ENCODE assay signal across 9 cellular contexts in the genomic region with DNA sequence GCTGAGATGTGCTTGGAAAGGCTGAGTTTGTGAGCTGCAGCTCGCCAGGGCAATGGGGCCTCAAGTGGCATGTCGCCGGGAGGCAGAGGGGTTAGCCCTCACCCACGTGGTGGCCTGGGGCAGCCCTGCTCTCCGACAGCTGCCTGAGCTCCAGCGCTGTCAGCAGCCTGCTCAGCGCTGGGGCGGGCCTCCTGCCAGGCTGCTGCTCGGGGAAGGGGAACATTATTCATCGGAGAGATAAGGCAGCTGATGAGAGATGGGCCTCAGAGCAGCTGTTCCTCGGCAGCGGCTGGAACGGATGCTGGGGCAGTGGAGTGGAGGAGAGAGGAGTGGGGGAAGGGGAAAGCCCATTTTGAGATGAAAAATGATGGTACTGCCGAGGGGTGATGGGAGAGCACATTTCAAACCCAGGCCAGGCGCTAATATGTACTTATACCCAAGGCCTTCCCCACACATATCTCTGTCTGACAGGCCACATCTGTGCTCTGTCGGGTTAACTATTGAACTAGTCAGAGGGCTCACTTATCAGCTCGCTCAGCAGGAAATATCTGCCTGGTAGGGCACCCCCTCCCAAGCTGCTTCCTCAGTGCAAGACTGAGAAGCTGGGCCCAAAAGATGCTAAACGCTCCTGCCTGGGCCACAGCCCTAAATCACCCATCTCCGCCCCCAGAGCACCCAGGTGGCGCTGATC.
DNase-seq lines count a peak whose midpoint lies in the region; ATAC-seq and TF ChIP-seq lines count a peak whose summit lies in the region.
"Had no signal": no experiment of that assay in that cellular context is flagged by ENCODE, and none has a peak within 500 bp of the region (broad histone marks: within the 10 kb centered on the region; RNA-seq: fewer than 3 reads in every experiment).

No MANE protein-coding gene starts in this region.

- no peaks in the 10 kb centered on the region for H3K9me3 ChIP-seq in adrenal gland (replicated peaks in 1 of 3)
- no peaks in the 10 kb centered on the region for H3K9me3 ChIP-seq in left lung
- H3K9me3 ChIP-seq in upper lobe of left lung = no peaks in the 10 kb centered on the region
- H3K9me3 ChIP-seq in Caco-2 = no peaks in the 10 kb centered on the region
- H3K9me3 ChIP-seq: thoracic aorta had no signal

- CTCF ChIA-PET in Caco-2 (lab: Charles Lee) = no interaction called here

- 11 to 23% (median 15%) methylated on average over 11 to 20 of the region's 20 CpGs for WGBS in adrenal gland, 4 donors
- WGBS in upper lobe of left lung, 2 donors = 23 to 24% methylated on average over 20 of the region's 20 CpGs

- TF ChIP-seq EP300 in upper lobe of left lung (IDR thresholded peaks at IDR 0.05) = no peak

- H3K36me3 ChIP-seq in adrenal gland (replicated peaks in 1 of 2) (no peaks in the 10 kb centered on the region), left lung (no peaks in the 10 kb centered on the region), upper lobe of left lung (no peaks in the 10 kb centered on the region), Caco-2 (ENCODE audit: control insufficient read depth, insufficient read depth, low read length) (no peaks in the 10 kb centered on the region; the same call in 1 of the 2 replicates)
- H3K36me3 ChIP-seq: thoracic aorta had no signal

- no peak overlapping the region for H3K4me3 ChIP-seq in adrenal gland
- no peak overlapping the region for H3K4me3 ChIP-seq in left lung
- no peak overlapping the region for H3K4me3 ChIP-seq in upper lobe of left lung
- H3K4me3 ChIP-seq in Caco-2 (ENCODE audit: low read depth, low read length) = no peak overlapping the region
- H3K4me3 ChIP-seq: thoracic aorta had no signal

- POLR2A ChIA-PET in Caco-2 (lab: Charles Lee) = no interaction called here

- H3K9me3 Mint-ChIP-seq in Caco-2 (ENCODE audit: unreplicated experiment) = no peaks in the 10 kb centered on the region

- H3K27ac Mint-ChIP-seq in Caco-2 (ENCODE audit: unreplicated experiment) = no peak overlapping the region

- H3K4me3 Mint-ChIP-seq in Caco-2 (ENCODE audit: unreplicated experiment) = no peak overlapping the region

- no peaks in the 10 kb centered on the region for H3K4me1 Mint-ChIP-seq in Caco-2 (ENCODE audit: low read depth, unreplicated experiment)

- peak; percentile 84 for ATAC-seq in left lung
- ATAC-seq in upper lobe of left lung (ENCODE audit: low FRiP score in 2 of 2) = peak; percentile 79

- peak overlapping the region in 3 of 5 donors; percentile 37 to 65 (median 62) for H3K27ac ChIP-seq in adrenal gland
- no peak overlapping the region for H3K27ac ChIP-seq in left lung
- no peak overlapping the region for H3K27ac ChIP-seq in upper lobe of left lung
- H3K27ac ChIP-seq: thoracic aorta had no signal

- no peak for TF ChIP-seq POLR2A in adrenal gland (IDR thresholded peaks at IDR 0.05)
- TF ChIP-seq POLR2A in upper lobe of left lung (IDR thresholded peaks at IDR 0.05) = no peak

- TF ChIP-seq CTCF in adrenal gland (IDR thresholded peaks at IDR 0.05) = no peak
- TF ChIP-seq CTCF in left lung (IDR thresholded peaks at IDR 0.05) = no peak
- no peak for TF ChIP-seq CTCF in upper lobe of left lung (IDR thresholded peaks at IDR 0.05)
- no peak for TF ChIP-seq CTCF in Caco-2 (IDR thresholded peaks at IDR 0.05; ENCODE audit: insufficient read depth in 1 of 2, low read depth in 1 of 2, low read length in 1 of 2, severe bottlenecking in 1 of 2, unreplicated experiment in 1 of 2)

- intact Hi-C loops in adrenal gland (cut with DNase I) (no loop called here), left lung (cut with DNase I) (no loop called here), Caco-2 (cut with micrococcal nuclease; ENCODE audit: unreplicated experiment) (no loop called here)

- H3K4me1 ChIP-seq in adrenal gland (replicated peaks in 1 of 2) (peaks cover 10 to 17% of the 10 kb centered on the region in 2 donors), left lung (peaks cover 0 to 19% of the 10 kb centered on the region in 2 donors), upper lobe of left lung (peaks cover 11 to 16% (median 12%) of the 10 kb centered on the region in 4 donors), Caco-2 (0 out of 2 replicates have a peak, but pooled peaks cover 4% of the 10 kb centered on the region)

- peaks cover 5% of the 10 kb centered on the region for H3K27me3 Mint-ChIP-seq in Caco-2 (ENCODE audit: insufficient read depth, unreplicated experiment)

- no TSS peak for BruUV-seq in Caco-2 (replicated peaks; lab: Mats Ljungman, UMichigan)

- DNase-seq in activated T-cell treated with anti-CD3 and anti-CD28 coated beads for 24 hours (ENCODE audit: low read depth) (peak; percentile 7), activated T-cell treated with anti-CD3 and anti-CD28 coated beads for 4 hours (no peak), adrenal gland (peak; percentile 86 to 94 (median 93)), left lung (peak; percentile 61 to 82), upper lobe of left lung (peak in 1 of 2 donors; percentile 90), C1 segment of cervical spinal cord (lab: John Stamatoyannopoulos, UW) (no peak), Caco-2 (no peak), G401 (ENCODE audit: low spot score) (no peak)

- H3K27me3 ChIP-seq in adrenal gland (no peaks in the 10 kb centered on the region), left lung (peaks cover 0 to 14% of the 10 kb centered on the region in 2 donors), upper lobe of left lung (no peaks in the 10 kb centered on the region), Caco-2 (replicated peaks; ENCODE audit: control insufficient read depth, insufficient read depth, low read length) (no peaks in the 10 kb centered on the region; the same call in 1 of the 2 replicates)

- in situ Hi-C loops in G401 (cut with HindIII; ENCODE audit: low sequenced_read_pairs) = loop anchor here (10.0 kb wide), 1 partner anchor 46 kb away; no protein-coding TSS in a partner anchor

- H3K36me3 Mint-ChIP-seq in Caco-2 (ENCODE audit: insufficient read depth, unreplicated experiment) = no peaks in the 10 kb centered on the region

Comparison
In these comparisons a context has a peak if more than half of its experiments do, and no peak if none do; other contexts are left out.
1. DNase-seq: peak in activated T-cell treated with anti-CD3 and anti-CD28 coated beads for 24 hours (single experiment), adrenal gland (7 of 7) and left lung (2 of 2); none in activated T-cell treated with anti-CD3 and anti-CD28 coated beads for 4 hours (single experiment), C1 segment of cervical spinal cord (0 of 14), Caco-2 (0 of 2) and G401 (single experiment).
2. H3K27ac ChIP-seq: peak in adrenal gland (3 of 5); none in left lung (0 of 2) and upper lobe of left lung (0 of 4).